Comparison of ENCODE assay signal across 1 cellular context in the genomic region with DNA sequence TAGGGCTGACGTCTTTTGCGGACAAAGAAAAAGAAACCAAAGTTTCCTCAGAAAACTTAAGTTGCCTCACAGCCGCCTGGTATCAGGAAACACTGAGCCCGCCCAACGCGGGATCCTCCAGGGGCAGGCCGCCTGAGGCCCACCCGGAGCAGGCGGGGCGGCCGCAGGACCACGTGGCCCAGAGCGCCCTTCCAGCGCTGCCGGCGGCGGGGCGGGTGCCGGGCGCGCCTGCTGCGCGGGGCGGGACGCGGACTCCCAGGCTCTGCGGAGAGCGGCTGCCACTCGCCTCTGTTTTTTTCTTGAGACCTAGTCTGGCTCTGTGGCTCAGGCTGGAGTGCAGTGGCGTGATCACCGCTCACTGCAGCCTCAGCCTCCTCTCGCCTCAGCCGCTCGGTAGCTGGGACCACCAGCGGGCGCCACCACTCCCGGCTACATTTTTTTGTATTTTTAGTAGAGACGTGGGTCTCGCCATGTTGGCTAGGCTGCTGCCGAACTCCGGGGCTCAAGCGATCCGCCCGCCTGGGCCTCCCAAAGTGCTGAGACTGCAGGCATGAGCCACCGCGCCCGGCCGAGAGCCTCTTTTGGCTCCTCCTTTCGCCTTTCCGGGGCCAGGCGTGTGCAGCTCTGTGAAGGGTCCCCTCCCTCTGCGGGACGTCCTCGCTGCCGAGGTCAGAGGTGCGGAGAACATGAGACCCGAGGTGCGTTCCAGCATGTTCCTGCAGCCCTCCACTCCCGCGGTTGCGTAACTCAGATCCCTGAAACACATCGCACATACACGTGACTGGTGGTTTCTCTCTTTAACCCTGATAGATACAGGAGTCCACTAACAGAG.
TF ChIP-seq lines count a peak whose summit lies in the region.

No MANE protein-coding gene starts in this region.

TF ChIP-seq in HepG2, 621 proteins besides CTCF, POLR2A, EP300 and RAD21 (continued from another document and continues in another):
- TF ChIP-seq, protein P1, sequence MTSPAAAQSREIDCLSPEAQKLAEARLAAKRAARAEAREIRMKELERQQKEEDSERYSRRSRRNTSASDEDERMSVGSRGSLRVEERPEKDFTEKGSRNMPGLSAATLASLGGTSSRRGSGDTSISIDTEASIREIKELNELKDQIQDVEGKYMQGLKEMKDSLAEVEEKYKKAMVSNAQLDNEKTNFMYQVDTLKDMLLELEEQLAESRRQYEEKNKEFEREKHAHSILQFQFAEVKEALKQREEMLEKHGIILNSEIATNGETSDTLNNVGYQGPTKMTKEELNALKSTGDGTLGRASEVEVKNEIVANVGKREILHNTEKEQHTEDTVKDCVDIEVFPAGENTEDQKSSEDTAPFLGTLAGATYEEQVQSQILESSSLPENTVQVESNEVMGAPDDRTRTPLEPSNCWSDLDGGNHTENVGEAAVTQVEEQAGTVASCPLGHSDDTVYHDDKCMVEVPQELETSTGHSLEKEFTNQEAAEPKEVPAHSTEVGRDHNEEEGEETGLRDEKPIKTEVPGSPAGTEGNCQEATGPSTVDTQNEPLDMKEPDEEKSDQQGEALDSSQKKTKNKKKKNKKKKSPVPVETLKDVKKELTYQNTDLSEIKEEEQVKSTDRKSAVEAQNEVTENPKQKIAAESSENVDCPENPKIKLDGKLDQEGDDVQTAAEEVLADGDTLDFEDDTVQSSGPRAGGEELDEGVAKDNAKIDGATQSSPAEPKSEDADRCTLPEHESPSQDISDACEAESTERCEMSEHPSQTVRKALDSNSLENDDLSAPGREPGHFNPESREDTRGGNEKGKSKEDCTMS (CRISPR knock-in tag; conservative IDR thresholded peaks at IDR 0.05): peak; percentile 63; the same call in 1 of the 2 replicates
- peak; percentile 32; the same call in 1 of the 2 replicates for TF ChIP-seq ZNF24 (IDR thresholded peaks at IDR 0.05)
- peak; percentile 99 for TF ChIP-seq KLF6 (CRISPR knock-in tag; IDR thresholded peaks at IDR 0.05)
- TF ChIP-seq ZNF547 (CRISPR knock-in tag; IDR thresholded peaks at IDR 0.05): peak; percentile 93
- TF ChIP-seq ZBTB7B (CRISPR knock-in tag; IDR thresholded peaks at IDR 0.05): peak; percentile 92
- no peak; the same call in 1 of the 2 replicates for TF ChIP-seq CREB1 (IDR thresholded peaks at IDR 0.05)
- TF ChIP-seq CREB1 (CRISPR knock-in tag; IDR thresholded peaks at IDR 0.05): no peak; the same call in 1 of the 2 replicates
- TF ChIP-seq, protein P2, sequence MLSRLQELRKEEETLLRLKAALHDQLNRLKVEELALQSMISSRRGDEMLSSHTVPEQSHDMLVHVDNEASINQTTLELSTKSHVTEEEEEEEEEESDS (CRISPR knock-in tag; IDR thresholded peaks at IDR 0.05; ENCODE audit: borderline replicate concordance): 0 out of 2 replicates have a peak, but pooled peaks have one; percentile 75
- TF ChIP-seq FOSL1 (CRISPR knock-in tag; IDR thresholded peaks at IDR 0.05; ENCODE audit: borderline replicate concordance): peak; percentile 58; the same call in 1 of the 2 replicates
- peak; percentile 95 for TF ChIP-seq HDAC1 (CRISPR knock-in tag; IDR thresholded peaks at IDR 0.05)
- peak; percentile 68 for TF ChIP-seq PHF8 (CRISPR knock-in tag; IDR thresholded peaks at IDR 0.05)
- TF ChIP-seq ZNF335 (CRISPR knock-in tag; IDR thresholded peaks at IDR 0.05): peak; percentile 88
- TF ChIP-seq THAP11 (CRISPR knock-in tag; IDR thresholded peaks at IDR 0.05): peak; percentile 85
- peak; percentile 93 for TF ChIP-seq ZNF296 (CRISPR knock-in tag; conservative IDR thresholded peaks at IDR 0.05)
- peak; percentile 63 for TF ChIP-seq ZNF629 (CRISPR knock-in tag; conservative IDR thresholded peaks at IDR 0.05)
- TF ChIP-seq HHEX (CRISPR knock-in tag; IDR thresholded peaks at IDR 0.05): no peak
- TF ChIP-seq, protein P3, sequence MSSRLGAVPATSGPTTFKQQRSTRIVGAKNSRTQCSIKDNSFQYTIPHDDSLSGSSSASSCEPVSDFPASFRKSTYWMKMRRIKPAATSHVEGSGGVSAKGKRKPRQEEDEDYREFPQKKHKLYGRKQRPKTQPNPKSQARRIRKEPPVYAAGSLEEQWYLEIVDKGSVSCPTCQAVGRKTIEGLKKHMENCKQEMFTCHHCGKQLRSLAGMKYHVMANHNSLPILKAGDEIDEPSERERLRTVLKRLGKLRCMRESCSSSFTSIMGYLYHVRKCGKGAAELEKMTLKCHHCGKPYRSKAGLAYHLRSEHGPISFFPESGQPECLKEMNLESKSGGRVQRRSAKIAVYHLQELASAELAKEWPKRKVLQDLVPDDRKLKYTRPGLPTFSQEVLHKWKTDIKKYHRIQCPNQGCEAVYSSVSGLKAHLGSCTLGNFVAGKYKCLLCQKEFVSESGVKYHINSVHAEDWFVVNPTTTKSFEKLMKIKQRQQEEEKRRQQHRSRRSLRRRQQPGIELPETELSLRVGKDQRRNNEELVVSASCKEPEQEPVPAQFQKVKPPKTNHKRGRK (CRISPR knock-in tag; IDR thresholded peaks at IDR 0.05): peak; percentile 61; the same call in 1 of the 2 replicates
- no peak; the same call in 1 of the 2 replicates for TF ChIP-seq SMC3 (IDR thresholded peaks at IDR 0.05; ENCODE audit: low read length)
- TF ChIP-seq, protein P4, sequence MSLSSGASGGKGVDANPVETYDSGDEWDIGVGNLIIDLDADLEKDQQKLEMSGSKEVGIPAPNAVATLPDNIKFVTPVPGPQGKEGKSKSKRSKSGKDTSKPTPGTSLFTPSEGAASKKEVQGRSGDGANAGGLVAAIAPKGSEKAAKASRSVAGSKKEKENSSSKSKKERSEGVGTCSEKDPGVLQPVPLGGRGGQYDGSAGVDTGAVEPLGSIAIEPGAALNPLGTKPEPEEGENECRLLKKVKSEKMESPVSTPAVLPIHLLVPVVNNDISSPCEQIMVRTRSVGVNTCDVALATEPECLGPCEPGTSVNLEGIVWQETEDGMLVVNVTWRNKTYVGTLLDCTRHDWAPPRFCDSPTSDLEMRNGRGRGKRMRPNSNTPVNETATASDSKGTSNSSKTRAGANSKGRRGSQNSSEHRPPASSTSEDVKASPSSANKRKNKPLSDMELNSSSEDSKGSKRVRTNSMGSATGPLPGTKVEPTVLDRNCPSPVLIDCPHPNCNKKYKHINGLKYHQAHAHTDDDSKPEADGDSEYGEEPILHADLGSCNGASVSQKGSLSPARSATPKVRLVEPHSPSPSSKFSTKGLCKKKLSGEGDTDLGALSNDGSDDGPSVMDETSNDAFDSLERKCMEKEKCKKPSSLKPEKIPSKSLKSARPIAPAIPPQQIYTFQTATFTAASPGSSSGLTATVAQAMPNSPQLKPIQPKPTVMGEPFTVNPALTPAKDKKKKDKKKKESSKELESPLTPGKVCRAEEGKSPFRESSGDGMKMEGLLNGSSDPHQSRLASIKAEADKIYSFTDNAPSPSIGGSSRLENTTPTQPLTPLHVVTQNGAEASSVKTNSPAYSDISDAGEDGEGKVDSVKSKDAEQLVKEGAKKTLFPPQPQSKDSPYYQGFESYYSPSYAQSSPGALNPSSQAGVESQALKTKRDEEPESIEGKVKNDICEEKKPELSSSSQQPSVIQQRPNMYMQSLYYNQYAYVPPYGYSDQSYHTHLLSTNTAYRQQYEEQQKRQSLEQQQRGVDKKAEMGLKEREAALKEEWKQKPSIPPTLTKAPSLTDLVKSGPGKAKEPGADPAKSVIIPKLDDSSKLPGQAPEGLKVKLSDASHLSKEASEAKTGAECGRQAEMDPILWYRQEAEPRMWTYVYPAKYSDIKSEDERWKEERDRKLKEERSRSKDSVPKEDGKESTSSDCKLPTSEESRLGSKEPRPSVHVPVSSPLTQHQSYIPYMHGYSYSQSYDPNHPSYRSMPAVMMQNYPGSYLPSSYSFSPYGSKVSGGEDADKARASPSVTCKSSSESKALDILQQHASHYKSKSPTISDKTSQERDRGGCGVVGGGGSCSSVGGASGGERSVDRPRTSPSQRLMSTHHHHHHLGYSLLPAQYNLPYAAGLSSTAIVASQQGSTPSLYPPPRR (CRISPR knock-in tag; IDR thresholded peaks at IDR 0.05; ENCODE audit: borderline replicate concordance): peak; percentile 91
- peak; percentile 71; the same call in 1 of the 2 replicates for TF ChIP-seq ZZZ3 (CRISPR knock-in tag; IDR thresholded peaks at IDR 0.05; ENCODE audit: borderline replicate concordance)
- TF ChIP-seq ZMYM2 (CRISPR knock-in tag; IDR thresholded peaks at IDR 0.05): peak; percentile 91
- no peak for TF ChIP-seq SIN3B (IDR thresholded peaks at IDR 0.05; ENCODE audit: low read length)
- 0 out of 2 replicates have a peak, but pooled peaks have one; percentile 75 for TF ChIP-seq ZNF17 (CRISPR knock-in tag; IDR thresholded peaks at IDR 0.05)
- TF ChIP-seq, protein P5, sequence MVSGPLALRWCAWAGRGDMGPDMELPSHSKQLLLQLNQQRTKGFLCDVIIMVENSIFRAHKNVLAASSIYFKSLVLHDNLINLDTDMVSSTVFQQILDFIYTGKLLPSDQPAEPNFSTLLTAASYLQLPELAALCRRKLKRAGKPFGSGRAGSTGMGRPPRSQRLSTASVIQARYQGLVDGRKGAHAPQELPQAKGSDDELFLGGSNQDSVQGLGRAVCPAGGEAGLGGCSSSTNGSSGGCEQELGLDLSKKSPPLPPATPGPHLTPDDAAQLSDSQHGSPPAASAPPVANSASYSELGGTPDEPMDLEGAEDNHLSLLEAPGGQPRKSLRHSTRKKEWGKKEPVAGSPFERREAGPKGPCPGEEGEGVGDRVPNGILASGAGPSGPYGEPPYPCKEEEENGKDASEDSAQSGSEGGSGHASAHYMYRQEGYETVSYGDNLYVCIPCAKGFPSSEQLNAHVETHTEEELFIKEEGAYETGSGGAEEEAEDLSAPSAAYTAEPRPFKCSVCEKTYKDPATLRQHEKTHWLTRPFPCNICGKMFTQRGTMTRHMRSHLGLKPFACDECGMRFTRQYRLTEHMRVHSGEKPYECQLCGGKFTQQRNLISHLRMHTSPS (CRISPR knock-in tag; IDR thresholded peaks at IDR 0.05; ENCODE audit: low read depth): peak; percentile 78
- TF ChIP-seq HMGA1 (CRISPR knock-in tag; conservative IDR thresholded peaks at IDR 0.05): no peak
- TF ChIP-seq ZNF782 (CRISPR knock-in tag; IDR thresholded peaks at IDR 0.05; ENCODE audit: borderline replicate concordance): peak; percentile 97
- TF ChIP-seq, protein P6, sequence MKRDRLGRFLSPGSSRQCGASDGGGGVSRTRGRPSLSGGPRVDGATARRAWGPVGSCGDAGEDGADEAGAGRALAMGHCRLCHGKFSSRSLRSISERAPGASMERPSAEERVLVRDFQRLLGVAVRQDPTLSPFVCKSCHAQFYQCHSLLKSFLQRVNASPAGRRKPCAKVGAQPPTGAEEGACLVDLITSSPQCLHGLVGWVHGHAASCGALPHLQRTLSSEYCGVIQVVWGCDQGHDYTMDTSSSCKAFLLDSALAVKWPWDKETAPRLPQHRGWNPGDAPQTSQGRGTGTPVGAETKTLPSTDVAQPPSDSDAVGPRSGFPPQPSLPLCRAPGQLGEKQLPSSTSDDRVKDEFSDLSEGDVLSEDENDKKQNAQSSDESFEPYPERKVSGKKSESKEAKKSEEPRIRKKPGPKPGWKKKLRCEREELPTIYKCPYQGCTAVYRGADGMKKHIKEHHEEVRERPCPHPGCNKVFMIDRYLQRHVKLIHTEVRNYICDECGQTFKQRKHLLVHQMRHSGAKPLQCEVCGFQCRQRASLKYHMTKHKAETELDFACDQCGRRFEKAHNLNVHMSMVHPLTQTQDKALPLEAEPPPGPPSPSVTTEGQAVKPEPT (CRISPR knock-in tag; IDR thresholded peaks at IDR 0.05; ENCODE audit: low read depth): peak; percentile 92; the same call in 1 of the 2 replicates
- TF ChIP-seq, protein P7, sequence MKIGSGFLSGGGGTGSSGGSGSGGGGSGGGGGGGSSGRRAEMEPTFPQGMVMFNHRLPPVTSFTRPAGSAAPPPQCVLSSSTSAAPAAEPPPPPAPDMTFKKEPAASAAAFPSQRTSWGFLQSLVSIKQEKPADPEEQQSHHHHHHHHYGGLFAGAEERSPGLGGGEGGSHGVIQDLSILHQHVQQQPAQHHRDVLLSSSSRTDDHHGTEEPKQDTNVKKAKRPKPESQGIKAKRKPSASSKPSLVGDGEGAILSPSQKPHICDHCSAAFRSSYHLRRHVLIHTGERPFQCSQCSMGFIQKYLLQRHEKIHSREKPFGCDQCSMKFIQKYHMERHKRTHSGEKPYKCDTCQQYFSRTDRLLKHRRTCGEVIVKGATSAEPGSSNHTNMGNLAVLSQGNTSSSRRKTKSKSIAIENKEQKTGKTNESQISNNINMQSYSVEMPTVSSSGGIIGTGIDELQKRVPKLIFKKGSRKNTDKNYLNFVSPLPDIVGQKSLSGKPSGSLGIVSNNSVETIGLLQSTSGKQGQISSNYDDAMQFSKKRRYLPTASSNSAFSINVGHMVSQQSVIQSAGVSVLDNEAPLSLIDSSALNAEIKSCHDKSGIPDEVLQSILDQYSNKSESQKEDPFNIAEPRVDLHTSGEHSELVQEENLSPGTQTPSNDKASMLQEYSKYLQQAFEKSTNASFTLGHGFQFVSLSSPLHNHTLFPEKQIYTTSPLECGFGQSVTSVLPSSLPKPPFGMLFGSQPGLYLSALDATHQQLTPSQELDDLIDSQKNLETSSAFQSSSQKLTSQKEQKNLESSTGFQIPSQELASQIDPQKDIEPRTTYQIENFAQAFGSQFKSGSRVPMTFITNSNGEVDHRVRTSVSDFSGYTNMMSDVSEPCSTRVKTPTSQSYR (CRISPR knock-in tag; IDR thresholded peaks at IDR 0.05; ENCODE audit: borderline replicate concordance): peak; percentile 76
- peak; percentile 95 for TF ChIP-seq ZNF773 (CRISPR knock-in tag; IDR thresholded peaks at IDR 0.05; ENCODE audit: borderline replicate concordance)
- TF ChIP-seq ZNF678 (CRISPR knock-in tag; IDR thresholded peaks at IDR 0.05): peak; percentile 98
- TF ChIP-seq, protein P8, sequence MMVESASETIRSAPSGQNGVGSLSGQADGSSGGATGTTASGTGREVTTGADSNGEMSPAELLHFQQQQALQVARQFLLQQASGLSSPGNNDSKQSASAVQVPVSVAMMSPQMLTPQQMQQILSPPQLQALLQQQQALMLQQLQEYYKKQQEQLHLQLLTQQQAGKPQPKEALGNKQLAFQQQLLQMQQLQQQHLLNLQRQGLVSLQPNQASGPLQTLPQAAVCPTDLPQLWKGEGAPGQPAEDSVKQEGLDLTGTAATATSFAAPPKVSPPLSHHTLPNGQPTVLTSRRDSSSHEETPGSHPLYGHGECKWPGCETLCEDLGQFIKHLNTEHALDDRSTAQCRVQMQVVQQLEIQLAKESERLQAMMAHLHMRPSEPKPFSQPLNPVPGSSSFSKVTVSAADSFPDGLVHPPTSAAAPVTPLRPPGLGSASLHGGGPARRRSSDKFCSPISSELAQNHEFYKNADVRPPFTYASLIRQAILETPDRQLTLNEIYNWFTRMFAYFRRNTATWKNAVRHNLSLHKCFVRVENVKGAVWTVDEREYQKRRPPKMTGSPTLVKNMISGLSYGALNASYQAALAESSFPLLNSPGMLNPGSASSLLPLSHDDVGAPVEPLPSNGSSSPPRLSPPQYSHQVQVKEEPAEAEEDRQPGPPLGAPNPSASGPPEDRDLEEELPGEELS (CRISPR knock-in tag; IDR thresholded peaks at IDR 0.05): peak; percentile 93
- peak; percentile 81; the same call in 1 of the 2 replicates for TF ChIP-seq RNF2 (conservative IDR thresholded peaks at IDR 0.05; ENCODE audit: low read depth)
- TF ChIP-seq ZNF292 (CRISPR knock-in tag; IDR thresholded peaks at IDR 0.05; ENCODE audit: borderline replicate concordance, low read depth): peak; percentile 95
- TF ChIP-seq ZNF562 (CRISPR knock-in tag; IDR thresholded peaks at IDR 0.05; ENCODE audit: borderline replicate concordance): no peak
- peak; percentile 84 for TF ChIP-seq ZNF530 (CRISPR knock-in tag; IDR thresholded peaks at IDR 0.05; ENCODE audit: low read depth)
